In genomic region chr19:30694156-30694555, GRCh38 we compare ENCODE assay signal across 22 cellular contexts.
"Had no signal": no experiment of that assay in that cellular context is flagged by ENCODE, and none has a peak within 500 bp of the region (broad histone marks: within the 10 kb centered on the region; RNA-seq: fewer than 3 reads in every experiment).

No MANE protein-coding gene starts in this region.

- H3K4me3 Mint-ChIP-seq: dendritic cell treated with granulocyte-macrophage colony-stimulating factor and Interleukin-4, amounts not matched to agents 40 ng/mL and 50 ng/mL, for 4 days; effector memory CD8-positive, alpha-beta T cell; memory B cell; natural killer cell treated with Interleukin-12 subunit alpha and Interleukin-12 subunit beta and Interleukin-15 and Interleukin-18, amount 100 ng/mL, for 72 hours; stimulated activated naive B cell treated with anti-CD40 and anti-IgM and Interleukin-4, amounts not matched to agents 10 μg/mL and 1 μg/mL and 100 μg/mL, for 72 hours had no signal

- H3K27me3 ChIP-seq: gastroesophageal sphincter, upper lobe of left lung, uterus had no signal

- H3K9me3 Mint-ChIP-seq: dendritic cell treated with granulocyte-macrophage colony-stimulating factor and Interleukin-4, amounts not matched to agents 40 ng/mL and 50 ng/mL, for 4 days; effector memory CD8-positive, alpha-beta T cell; immature natural killer cell; natural killer cell treated with Interleukin-12 subunit alpha and Interleukin-12 subunit beta and Interleukin-15 and Interleukin-18, amount 100 ng/mL, for 72 hours; stimulated activated naive B cell treated with anti-CD40 and anti-IgM and Interleukin-4, amounts not matched to agents 10 μg/mL and 1 μg/mL and 100 μg/mL, for 72 hours had no signal

- H3K9me3 ChIP-seq: esophagus squamous epithelium, gastroesophageal sphincter, left ventricle myocardium inferior, lower lobe of right lung, stomach, upper lobe of left lung, uterus had no signal

- H3K4me1 ChIP-seq: parathyroid adenoma had no signal

- DNase-seq: effector memory CD8-positive, alpha-beta T cell; esophagus squamous epithelium; foreskin fibroblast; immature natural killer cell; left cardiac atrium; left ventricle myocardium inferior; lower lobe of right lung; midbrain; stimulated activated CD4-positive, alpha-beta T cell treated with anti-CD3 and anti-CD28 coated beads, Interleukin-2, amount 100 ng/mL, for 24 hours; stimulated activated CD4-positive, alpha-beta T cell treated with anti-CD3 and anti-CD28 coated beads, Interleukin-4, amount 100 ng/mL, for 4 hours; stimulated activated naive B cell treated with anti-CD40 and anti-IgM and Interleukin-4, amounts not matched to agents 10 μg/mL and 1 μg/mL and 100 μg/mL, for 72 hours; stomach; substantia nigra; upper lobe of left lung; uterus had no signal

- H3K79me2 ChIP-seq: parathyroid adenoma had no signal

- H3K36me3 ChIP-seq: esophagus squamous epithelium, gastroesophageal sphincter, left ventricle myocardium inferior, lower lobe of right lung, stomach, upper lobe of left lung, uterus had no signal

- H3K4me1 Mint-ChIP-seq: memory B cell; stimulated activated naive B cell treated with anti-CD40 and anti-IgM and Interleukin-4, amounts not matched to agents 10 μg/mL and 1 μg/mL and 100 μg/mL, for 72 hours had no signal

- H3K36me3 Mint-ChIP-seq: immature natural killer cell; memory B cell; natural killer cell treated with Interleukin-12 subunit alpha and Interleukin-12 subunit beta and Interleukin-15 and Interleukin-18, amount 100 ng/mL, for 72 hours; stimulated activated naive B cell treated with anti-CD40 and anti-IgM and Interleukin-4, amounts not matched to agents 10 μg/mL and 1 μg/mL and 100 μg/mL, for 72 hours had no signal

- H3K4me3 ChIP-seq: esophagus squamous epithelium, gastroesophageal sphincter, left ventricle myocardium inferior, lower lobe of right lung, skin epidermis, stomach, upper lobe of left lung, uterus had no signal

- H3K9ac ChIP-seq: parathyroid adenoma had no signal

- ATAC-seq: effector memory CD8-positive, alpha-beta T cell; gastroesophageal sphincter; left cardiac atrium; lower lobe of right lung; sciatic nerve; stimulated activated naive B cell treated with anti-CD40 and anti-IgM and Interleukin-4, amounts not matched to agents 10 μg/mL and 1 μg/mL and 100 μg/mL, for 72 hours had no signal

- H3K27ac Mint-ChIP-seq: dendritic cell treated with granulocyte-macrophage colony-stimulating factor and Interleukin-4, amounts not matched to agents 40 ng/mL and 50 ng/mL, for 4 days; immature natural killer cell; memory B cell; natural killer cell treated with Interleukin-12 subunit alpha and Interleukin-12 subunit beta and Interleukin-15 and Interleukin-18, amount 100 ng/mL, for 72 hours; stimulated activated naive B cell treated with anti-CD40 and anti-IgM and Interleukin-4, amounts not matched to agents 10 μg/mL and 1 μg/mL and 100 μg/mL, for 72 hours had no signal

- H3K27ac ChIP-seq: esophagus squamous epithelium, gastroesophageal sphincter, left ventricle myocardium inferior, lower lobe of right lung, parathyroid adenoma, stomach, upper lobe of left lung, uterus had no signal
